9 cellular contexts compared by ENCODE assay signal in the genomic region with DNA sequence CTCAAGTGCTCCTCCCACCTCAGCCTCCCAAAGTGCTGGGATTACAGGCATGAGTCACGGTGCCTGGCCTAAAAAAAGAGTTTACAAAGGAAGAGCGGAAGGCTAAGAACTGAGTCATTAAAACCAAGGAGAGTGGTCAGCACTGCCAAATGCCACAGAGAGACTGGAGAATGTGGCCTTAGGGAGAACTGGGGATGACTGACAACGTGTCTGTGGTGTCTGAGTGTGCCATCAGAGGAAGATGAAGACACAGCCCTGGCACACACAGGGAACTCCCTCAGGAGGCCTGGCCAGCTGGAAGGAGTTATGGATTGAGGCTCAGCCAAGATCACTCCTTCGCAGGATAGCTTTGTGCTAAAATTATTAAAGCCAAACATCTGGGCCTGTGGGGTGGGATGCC. TPM values are rescaled to one million over a fixed set of nuclear protein-coding genes. Genes with fewer than 3 reads are reported as not detected.
DNase-seq lines count a peak whose midpoint lies in the region; ATAC-seq and TF ChIP-seq lines count a peak whose summit lies in the region.
"Had no signal": no experiment of that assay in that cellular context is flagged by ENCODE, and none has a peak within 500 bp of the region (broad histone marks: within the 10 kb centered on the region; RNA-seq: fewer than 3 reads in every experiment).

No MANE protein-coding gene starts in this region.

- no peaks in the 10 kb centered on the region for H3K9me3 ChIP-seq in thoracic aorta

- H3K36me3 ChIP-seq in thoracic aorta = no peaks in the 10 kb centered on the region

- ATAC-seq in thoracic aorta (ENCODE audit: insufficient number of reproducible peaks, low FRiP score, low read depth) (peak; percentile 92), HG03565 (IDR thresholded peaks at IDR 0.05; ENCODE audit: unreplicated experiment) (no peak)

- DNase-seq in NCI-H82 (lab: John Stamatoyannopoulos, UW) (peak; percentile 7), NCI-H82 treated with DMSO at 0.1 percent for 48 hours (lab: John Stamatoyannopoulos, UW; ENCODE audit: unreplicated experiment) (no peak), T1000 (lab: John Stamatoyannopoulos, UW) (peak; percentile 89), foreskin melanocyte (peak; percentile 91), thoracic aorta (ENCODE audit: low spot score) (peak; percentile 45), superior temporal gyrus (ENCODE audit: extremely low spot score) (no peak), HT-29 (ENCODE audit: low spot score) (no peak)

- peaks cover 16 to 29% of the 10 kb centered on the region in 2 donors for H3K4me1 ChIP-seq in thoracic aorta (ENCODE audit: control insufficient read depth in 1 of 2, low read depth in 2 of 2)

- H3K27me3 ChIP-seq in thoracic aorta (replicated peaks; ENCODE audit: insufficient read depth) = peaks cover 3% of the 10 kb centered on the region

- H3K27ac ChIP-seq in thoracic aorta = peak overlapping the region in 1 of 2 donors; percentile 57
- H3K27ac ChIP-seq: 22Rv1 had no signal

- no peak for TF ChIP-seq CTCF in thoracic aorta (IDR thresholded peaks at IDR 0.05)

- no peak overlapping the region for H3K4me3 ChIP-seq in thoracic aorta

RNA-seq across cellular contexts. Expression of gene INA, which starts 3.9 kb away (rescaled TPM):
- not detected for total RNA-seq in thoracic aorta
- total RNA-seq in HT-29 (2014; rRNA removed; shearing (Covaris generic)) = not detected in 2 replicates

RNA-seq across cellular contexts. Expression of gene RPEL1, which starts 27.3 kb away (rescaled TPM):
- total RNA-seq in thoracic aorta = not detected
- 0.05 and 0.10 TPM in 2 replicates for total RNA-seq in HT-29 (2014; rRNA removed; shearing (Covaris generic))

Comparison
In these comparisons a context has a peak if more than half of its experiments do, and no peak if none do; other contexts are left out.
1. DNase-seq: peak in NCI-H82 (single experiment), T1000 (single experiment), foreskin melanocyte (single experiment) and thoracic aorta (single experiment); none in NCI-H82 treated with DMSO at 0.1 percent for 48 hours (single experiment), superior temporal gyrus (single experiment) and HT-29 (single experiment).